ENCODE assay signal across 12 cellular contexts in genomic region chr12:92036061-92036620, GRCh38.
DNase-seq lines count a peak whose midpoint lies in the region; ATAC-seq, FAIRE-seq and TF ChIP-seq lines count a peak whose summit lies in the region.
"Had no signal": no experiment of that assay in that cellular context is flagged by ENCODE, and none has a peak within 500 bp of the region (broad histone marks: within the 10 kb centered on the region; RNA-seq: fewer than 3 reads in every experiment).

No MANE protein-coding gene starts in this region.

- H3K4me3 Mint-ChIP-seq in activated T-cell treated with anti-CD3 and anti-CD28 coated beads, Interleukin-2, amount 50 U/mL, for 4 hours = peak overlapping the region; percentile 84
- H3K4me3 Mint-ChIP-seq in glutamatergic neuron (ENCODE audit: unreplicated experiment) = no peak overlapping the region
- H3K4me3 Mint-ChIP-seq in stimulated activated naive B cell treated with anti-CD40 and anti-IgM and Interleukin-4, amounts not matched to agents 10 μg/mL and 1 μg/mL and 100 μg/mL, for 72 hours = peak overlapping the region in 1 of 2 donors; percentile 47

- DNase-seq in activated T-cell treated with anti-CD3 and anti-CD28 coated beads, Interleukin-2, amount 50 U/mL, for 4 hours = no peak
- DNase-seq in activated T-cell treated with anti-CD3 and anti-CD28 coated beads, Interleukin-2, amount 50 U/mL, for 48 hours = no peak
- DNase-seq in SK-N-DZ (ENCODE audit: low spot score) = peak; percentile 31
- no peak for DNase-seq in glutamatergic neuron
- no peak for DNase-seq in stimulated activated naive B cell treated with anti-CD40 and anti-IgM and Interleukin-4, amounts not matched to agents 10 μg/mL and 1 μg/mL and 100 μg/mL, for 72 hours
- no peak for DNase-seq in RCC 7860 (ENCODE audit: low spot score)
- no peak for DNase-seq in head of caudate nucleus
- DNase-seq: DMS 273 treated with DMSO at 0.1 percent for 48 hours, ovary, uterus, WERI-Rb-1 had no signal

- peaks cover 9% of the 10 kb centered on the region for H3K9me3 Mint-ChIP-seq in activated T-cell treated with anti-CD3 and anti-CD28 coated beads, Interleukin-2, amount 50 U/mL, for 4 hours
- H3K9me3 Mint-ChIP-seq in glutamatergic neuron (ENCODE audit: unreplicated experiment) = no peaks in the 10 kb centered on the region
- H3K9me3 Mint-ChIP-seq in stimulated activated naive B cell treated with anti-CD40 and anti-IgM and Interleukin-4, amounts not matched to agents 10 μg/mL and 1 μg/mL and 100 μg/mL, for 72 hours = peaks cover 3 to 4% of the 10 kb centered on the region in 2 donors

- no peak for ATAC-seq in activated T-cell treated with anti-CD3 and anti-CD28 coated beads, Interleukin-2, amount 50 U/mL, for 4 hours
- ATAC-seq in stimulated activated naive B cell treated with anti-CD40 and anti-IgM and Interleukin-4, amounts not matched to agents 10 μg/mL and 1 μg/mL and 100 μg/mL, for 72 hours (replicated peaks) = no peak
- ATAC-seq in GM19467 (IDR thresholded peaks at IDR 0.05; ENCODE audit: unreplicated experiment) = no peak

- FAIRE-seq in RCC 7860 (lab: Jason Lieb, UNC) = no peak

- intact Hi-C loops in head of caudate nucleus (cut with DNase I) = no loop called here

- peaks cover 9% of the 10 kb centered on the region for H3K36me3 Mint-ChIP-seq in activated T-cell treated with anti-CD3 and anti-CD28 coated beads, Interleukin-2, amount 50 U/mL, for 4 hours (ENCODE audit: insufficient read depth)
- no peaks in the 10 kb centered on the region for H3K36me3 Mint-ChIP-seq in glutamatergic neuron (ENCODE audit: unreplicated experiment)
- peaks cover 3 to 4% of the 10 kb centered on the region in 2 donors for H3K36me3 Mint-ChIP-seq in stimulated activated naive B cell treated with anti-CD40 and anti-IgM and Interleukin-4, amounts not matched to agents 10 μg/mL and 1 μg/mL and 100 μg/mL, for 72 hours

- H3K27me3 Mint-ChIP-seq in activated T-cell treated with anti-CD3 and anti-CD28 coated beads, Interleukin-2, amount 50 U/mL, for 4 hours (ENCODE audit: low read depth) = no peaks in the 10 kb centered on the region
- no peaks in the 10 kb centered on the region for H3K27me3 Mint-ChIP-seq in glutamatergic neuron (ENCODE audit: unreplicated experiment)
- H3K27me3 Mint-ChIP-seq in stimulated activated naive B cell treated with anti-CD40 and anti-IgM and Interleukin-4, amounts not matched to agents 10 μg/mL and 1 μg/mL and 100 μg/mL, for 72 hours = no peaks in the 10 kb centered on the region

- TF ChIP-seq CTCF in glutamatergic neuron (IDR thresholded peaks at IDR 0.05; ENCODE audit: partially characterized antibody, unreplicated experiment) = no peak

- peak overlapping the region; percentile 13 for H3K27ac Mint-ChIP-seq in glutamatergic neuron (ENCODE audit: unreplicated experiment)
- peak overlapping the region; percentile 4 for H3K27ac Mint-ChIP-seq in stimulated activated naive B cell treated with anti-CD40 and anti-IgM and Interleukin-4, amounts not matched to agents 10 μg/mL and 1 μg/mL and 100 μg/mL, for 72 hours

- H3K4me1 Mint-ChIP-seq in activated T-cell treated with anti-CD3 and anti-CD28 coated beads, Interleukin-2, amount 50 U/mL, for 4 hours (ENCODE audit: low read depth) = peaks cover 82% of the 10 kb centered on the region
- H3K4me1 Mint-ChIP-seq in glutamatergic neuron (ENCODE audit: low read depth, unreplicated experiment) = peaks cover 26% of the 10 kb centered on the region
- H3K4me1 Mint-ChIP-seq in stimulated activated naive B cell treated with anti-CD40 and anti-IgM and Interleukin-4, amounts not matched to agents 10 μg/mL and 1 μg/mL and 100 μg/mL, for 72 hours = peaks cover 26 to 39% of the 10 kb centered on the region in 2 donors
